ENCODE assay signal across 15 cellular contexts in the genomic region with DNA sequence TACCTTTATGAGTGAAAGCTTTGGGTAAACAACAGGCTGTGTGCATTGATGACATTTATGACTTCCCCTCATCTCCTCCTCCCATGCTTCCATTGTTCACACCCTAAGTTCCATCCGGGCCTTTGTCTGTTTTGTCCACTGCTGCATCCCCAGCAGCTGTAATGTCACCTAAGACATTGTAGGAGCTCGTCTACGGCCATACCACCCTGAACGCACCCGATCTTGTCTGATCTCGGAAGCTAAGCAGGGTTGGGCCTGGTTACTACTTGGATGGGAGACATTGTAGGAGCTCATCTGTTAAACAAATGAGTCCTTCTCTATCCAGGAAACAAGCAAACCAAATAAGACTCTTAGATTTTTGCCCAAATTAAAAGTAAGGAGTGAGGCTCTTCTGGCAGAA. TPM values are rescaled to one million over a fixed set of nuclear protein-coding genes. Genes with fewer than 3 reads are reported as not detected.
"Had no signal": no experiment of that assay in that cellular context is flagged by ENCODE, and none has a peak within 500 bp of the region (broad histone marks: within the 10 kb centered on the region; RNA-seq: fewer than 3 reads in every experiment).

No MANE protein-coding gene starts in this region.

- H3K4me1 ChIP-seq: colonic mucosa, thyroid gland had no signal

- H3K4me3 Mint-ChIP-seq: activated CD4-positive, alpha-beta T cell treated with anti-CD3 and anti-CD28 coated beads, Interleukin-2, amount 10 ng/mL, durations not matched to agents 7 days and 5 days; activated naive CD4-positive, alpha-beta T cell treated with anti-CD3 and anti-CD28 coated beads, Interleukin-2, amount 10 ng/mL, durations not matched to agents 7 days and 5 days; naive thymus-derived CD4-positive, alpha-beta T cell; stimulated activated naive B cell treated with anti-CD40 and anti-IgM and Interleukin-4, amounts not matched to agents 10 μg/mL and 1 μg/mL and 100 μg/mL, for 72 hours had no signal

- H3K9me3 ChIP-seq: colonic mucosa, esophagus muscularis mucosa, left ventricle myocardium inferior, mucosa of descending colon, neutrophil, thyroid gland had no signal

- H3K27ac ChIP-seq: colonic mucosa, esophagus muscularis mucosa, left ventricle myocardium inferior, thyroid gland had no signal

- H3K27me3 ChIP-seq: colonic mucosa, esophagus muscularis mucosa, neutrophil, thyroid gland had no signal

- H3K9me3 Mint-ChIP-seq: activated CD4-positive, alpha-beta T cell treated with anti-CD3 and anti-CD28 coated beads, Interleukin-2, amount 10 ng/mL, durations not matched to agents 7 days and 5 days; activated naive CD4-positive, alpha-beta T cell treated with anti-CD3 and anti-CD28 coated beads, Interleukin-2, amount 10 ng/mL, durations not matched to agents 7 days and 5 days; naive thymus-derived CD4-positive, alpha-beta T cell; stimulated activated naive B cell treated with anti-CD40 and anti-IgM and Interleukin-4, amounts not matched to agents 10 μg/mL and 1 μg/mL and 100 μg/mL, for 72 hours had no signal

- H3K36me3 ChIP-seq: colonic mucosa had no signal

- ATAC-seq: naive thymus-derived CD4-positive, alpha-beta T cell; stimulated activated naive B cell treated with anti-CD40 and anti-IgM and Interleukin-4, amounts not matched to agents 10 μg/mL and 1 μg/mL and 100 μg/mL, for 72 hours had no signal

- H3K27me3 Mint-ChIP-seq: activated CD4-positive, alpha-beta T cell treated with anti-CD3 and anti-CD28 coated beads, Interleukin-2, amount 10 ng/mL, durations not matched to agents 7 days and 5 days; activated naive CD4-positive, alpha-beta T cell treated with anti-CD3 and anti-CD28 coated beads, Interleukin-2, amount 10 ng/mL, durations not matched to agents 7 days and 5 days; naive thymus-derived CD4-positive, alpha-beta T cell; stimulated activated naive B cell treated with anti-CD40 and anti-IgM and Interleukin-4, amounts not matched to agents 10 μg/mL and 1 μg/mL and 100 μg/mL, for 72 hours had no signal

- H3K4me3 ChIP-seq: colonic mucosa, esophagus muscularis mucosa, left ventricle myocardium inferior, mucosa of descending colon, thyroid gland had no signal

- DNase-seq: activated CD4-positive, alpha-beta T cell treated with anti-CD3 and anti-CD28 coated beads, Interleukin-2, amount 10 ng/mL, durations not matched to agents 7 days and 5 days; activated naive CD4-positive, alpha-beta T cell treated with anti-CD3 and anti-CD28 coated beads, Interleukin-2, amount 10 ng/mL, durations not matched to agents 7 days and 5 days; caudate nucleus; colonic mucosa; hippocampal formation; kidney; left ventricle myocardium inferior; mucosa of descending colon; naive thymus-derived CD4-positive, alpha-beta T cell; retina; stimulated activated CD4-positive, alpha-beta T cell treated with anti-CD3 and anti-CD28 coated beads, Interleukin-2, amount 100 ng/mL, for 48 hours; stimulated activated naive B cell treated with anti-CD40 and anti-IgM and Interleukin-4, amounts not matched to agents 10 μg/mL and 1 μg/mL and 100 μg/mL, for 72 hours; thyroid gland had no signal

- H3K27ac Mint-ChIP-seq: activated naive CD4-positive, alpha-beta T cell treated with anti-CD3 and anti-CD28 coated beads, Interleukin-2, amount 10 ng/mL, durations not matched to agents 7 days and 5 days; stimulated activated naive B cell treated with anti-CD40 and anti-IgM and Interleukin-4, amounts not matched to agents 10 μg/mL and 1 μg/mL and 100 μg/mL, for 72 hours had no signal

RNA-seq across cellular contexts. Expression of a gene that starts 40.4 kb away (rescaled TPM):
- total RNA-seq: esophagus muscularis mucosa, left ventricle myocardium inferior had no signal
